ENCODE assay signal across 11 cellular contexts in genomic region chr1:55974714-55975441, GRCh38.
DNase-seq lines count a peak whose midpoint lies in the region; ATAC-seq and TF ChIP-seq lines count a peak whose summit lies in the region.
"Had no signal": no experiment of that assay in that cellular context is flagged by ENCODE, and none has a peak within 500 bp of the region (broad histone marks: within the 10 kb centered on the region; RNA-seq: fewer than 3 reads in every experiment).

No MANE protein-coding gene starts in this region.

- in situ Hi-C loops in GM23248 (cut with MboI): no loop called here
- in situ Hi-C loops in transverse colon (cut with MboI; ENCODE audit: low pct_ligation_motif_present in 1 of 4, low pct_unique_long_range_greater_than_20kb in 1 of 4, low sequenced_read_pairs in 3 of 4): no loop called here

- H3K36me3 ChIP-seq in GM23248 (ENCODE audit: low read depth) (no peaks in the 10 kb centered on the region), transverse colon (no peaks in the 10 kb centered on the region)

- intact Hi-C loops in right cardiac atrium (cut with DNase I) (no loop called here), transverse colon (cut with DNase I; ENCODE audit: low total_unique reads) (no loop called here)

- 0% methylated on average over 1 of the region's 1 CpG for WGBS in GM23248 (ENCODE audit: low coverage in 1 of 2, low lambda C conversion rate in 2 of 2, missing lambda C conversion rate in 2 of 2), 2 experiments
- WGBS in right cardiac atrium: 53% methylated on average over 1 of the region's 1 CpG
- WGBS in transverse colon (ENCODE audit: low coverage in 1 of 2), 2 donors: 49 to 69% methylated on average over 1 of the region's 1 CpG

- ATAC-seq in right cardiac atrium (peak; percentile 48 to 69), HG03095 (IDR thresholded peaks at IDR 0.05; ENCODE audit: unreplicated experiment) (no peak)
- ATAC-seq: GM23338 had no signal

- H3K9me3 ChIP-seq in GM23248 (ENCODE audit: low read depth): no peaks in the 10 kb centered on the region
- H3K9me3 ChIP-seq in right cardiac atrium (ENCODE audit: control insufficient read depth, low read length): no peaks in the 10 kb centered on the region
- no peaks in the 10 kb centered on the region for H3K9me3 ChIP-seq in transverse colon

- H3K4me3 ChIP-seq in GM23248 (peak overlapping the region; percentile 8), right cardiac atrium (ENCODE audit: low read length) (no peak overlapping the region), transverse colon (no peak overlapping the region)
- H3K4me3 ChIP-seq: GM23338 had no signal

- H2AFZ ChIP-seq in GM23248: no peak overlapping the region
- H2AFZ ChIP-seq: GM23338 had no signal

- DNase-seq in GM23248 (peak; percentile 83), astrocyte of the hippocampus (ENCODE audit: low read depth, low spot score) (peak; percentile 82), right cardiac atrium (peak in 1 of 3 donors; percentile 48), transverse colon (no peak), cerebellar cortex (ENCODE audit: low spot score) (no peak), NCI-H2227 treated with DMSO at 0.1 percent for 48 hours (lab: John Stamatoyannopoulos, UW) (no peak)
- DNase-seq: activated CD4-positive, alpha-beta T cell treated with anti-CD3 and anti-CD28 coated beads for 4 hours; Kasumi-1; NCI-H2081 had no signal

- TF ChIP-seq EP300 in transverse colon (IDR thresholded peaks at IDR 0.05; ENCODE audit: low read depth): no peak

- H3K27ac ChIP-seq in GM23248: peak overlapping the region; percentile 50
- no peak overlapping the region for H3K27ac ChIP-seq in right cardiac atrium (ENCODE audit: low read length)
- H3K27ac ChIP-seq in transverse colon: peak overlapping the region in 3 of 4 donors; percentile 2 to 30 (median 9)

- peak overlapping the region; percentile 30 for H3K4me2 ChIP-seq in GM23248 (ENCODE audit: unreplicated experiment)
- H3K4me2 ChIP-seq: GM23338 had no signal

- H3K9ac ChIP-seq in GM23248: no peak overlapping the region

- H4K20me1 ChIP-seq in GM23248 (ENCODE audit: insufficient read depth): no peaks in the 10 kb centered on the region

- H3F3A ChIP-seq in GM23248 (ENCODE audit: insufficient read depth): peaks cover 32% of the 10 kb centered on the region

- no peaks in the 10 kb centered on the region for H3K9me2 ChIP-seq in GM23248 (ENCODE audit: insufficient read depth)

- no peak for TF ChIP-seq POLR2A in transverse colon (IDR thresholded peaks at IDR 0.05)

- H3K27me3 ChIP-seq in GM23248 (replicated peaks; ENCODE audit: insufficient read depth) (no peaks in the 10 kb centered on the region), right cardiac atrium (ENCODE audit: control insufficient read depth, insufficient read depth) (no peaks in the 10 kb centered on the region), transverse colon (no peaks in the 10 kb centered on the region)

- no peak for TF ChIP-seq CTCF in transverse colon (IDR thresholded peaks at IDR 0.05)

- no peaks in the 10 kb centered on the region for H3K79me2 ChIP-seq in GM23248 (ENCODE audit: insufficient read depth)

- H3K4me1 ChIP-seq in GM23248 (ENCODE audit: insufficient read depth) (peaks cover 48% of the 10 kb centered on the region), right cardiac atrium (ENCODE audit: control insufficient read depth, insufficient read depth, low read length) (no peaks in the 10 kb centered on the region), transverse colon (no peaks in the 10 kb centered on the region)

Comparison
In these comparisons a context has a peak if more than half of its experiments do, and no peak if none do; other contexts are left out.
1. DNase-seq: peak in GM23248 (single experiment) and astrocyte of the hippocampus (single experiment); none in transverse colon (single experiment), cerebellar cortex (single experiment) and NCI-H2227 treated with DMSO at 0.1 percent for 48 hours (single experiment).